In the genomic region with DNA sequence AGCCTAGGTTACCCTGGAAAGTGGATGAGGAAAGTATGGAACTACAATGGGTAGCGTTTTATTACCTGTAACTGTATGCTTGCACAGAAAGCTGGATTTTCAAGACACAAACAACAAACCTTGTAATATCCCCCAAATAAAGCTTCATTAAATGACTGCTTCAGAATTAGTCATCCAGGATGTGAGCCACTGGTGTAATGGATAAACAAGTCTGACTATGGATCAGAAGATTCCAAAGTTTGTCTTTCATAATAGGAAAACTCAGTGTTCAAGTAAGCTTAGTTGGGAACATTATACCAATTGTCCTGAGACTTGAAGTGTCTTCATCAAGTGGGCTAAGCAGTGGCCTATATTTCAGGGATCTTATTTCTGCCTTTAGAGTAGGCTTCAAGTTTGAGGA, we compare ENCODE assay signal across 19 cellular contexts.
A peak's percentile ranks its signal among the peaks of the same experiment; 100 is the strongest.
DNase-seq lines count a peak whose midpoint lies in the region; TF ChIP-seq lines count a peak whose summit lies in the region.
"Had no signal": no experiment of that assay in that cellular context is flagged by ENCODE, and none has a peak within 500 bp of the region (broad histone marks: within the 10 kb centered on the region; RNA-seq: fewer than 3 reads in every experiment).

No MANE protein-coding gene starts in this region.

- DNase-seq in AG08395 (ENCODE audit: low spot score) (peak; percentile 4), astrocyte of the hippocampus (ENCODE audit: low read depth, low spot score) (peak; percentile 17), hepatocyte (ENCODE audit: low spot score) (no peak), caudate nucleus (lab: John Stamatoyannopoulos, UW) (no peak), NCI-H526 treated with DMSO at 0.1 percent for 48 hours (lab: John Stamatoyannopoulos, UW) (no peak), medulla oblongata (ENCODE audit: extremely low spot score) (no peak), GM13976 (ENCODE audit: low spot score) (no peak)
- DNase-seq: activated CD4-positive, CD25-positive, alpha-beta regulatory T cell treated with anti-CD3 and anti-CD28 coated beads, Interleukin-2, amount 50 U/mL, for 72 hours; CD8-positive, alpha-beta T cell; cerebellar nuclear complex; head of caudate nucleus; kidney; NCI-H2107; RPMI8226; sigmoid colon; trophoblast cell had no signal

- H3K27ac ChIP-seq in HUES48 (ENCODE audit: low read depth, low read length), result peak overlapping the region; percentile 94
- H3K27ac ChIP-seq in hepatocyte, result no peak overlapping the region
- H3K27ac ChIP-seq in caudate nucleus (ENCODE audit: low read depth, low read length), result no peak overlapping the region
- H3K27ac ChIP-seq: A549, sigmoid colon had no signal

- H3K4me1 ChIP-seq in HUES48 (ENCODE audit: control insufficient read depth, insufficient read depth, low read length) (peaks cover 32% of the 10 kb centered on the region), hepatocyte (ENCODE audit: insufficient read depth) (peaks cover 6% of the 10 kb centered on the region)
- H3K4me1 ChIP-seq: A549 had no signal

- H3K4me3 ChIP-seq in HUES48 (ENCODE audit: low read depth, low read length) (0 out of 2 replicates have a peak overlapping the region, but pooled peaks have one; percentile 49), hepatocyte (no peak overlapping the region)
- H3K4me3 ChIP-seq: A549, GM12878, sigmoid colon had no signal

- H3K4me2 ChIP-seq in hepatocyte, result peak overlapping the region; percentile 23
- H3K4me2 ChIP-seq: A549 had no signal

- no peaks in the 10 kb centered on the region for H3K9me2 ChIP-seq in hepatocyte (replicated peaks; ENCODE audit: insufficient read depth)

- no peaks in the 10 kb centered on the region for H4K20me1 ChIP-seq in hepatocyte (ENCODE audit: insufficient read depth, poor library complexity, severe bottlenecking)

- H3K36me3 ChIP-seq in HUES48 (ENCODE audit: control insufficient read depth, insufficient read depth, low read length) (no peaks in the 10 kb centered on the region), hepatocyte (replicated peaks; ENCODE audit: insufficient read depth, low read depth) (no peaks in the 10 kb centered on the region)
- H3K36me3 ChIP-seq: sigmoid colon had no signal

- 61% methylated on average over 1 of the region's 1 CpG for WGBS in hepatocyte (ENCODE audit: low lambda C conversion rate, missing lambda C conversion rate)

- H2AFZ ChIP-seq in hepatocyte, result no peak overlapping the region

- H3K27me3 ChIP-seq in HUES48 (ENCODE audit: control insufficient read depth, insufficient read depth, low read length) (no peaks in the 10 kb centered on the region), hepatocyte (no peaks in the 10 kb centered on the region)
- H3K27me3 ChIP-seq: sigmoid colon had no signal

- H3K79me2 ChIP-seq in hepatocyte, result no peaks in the 10 kb centered on the region

- H3K9me3 ChIP-seq in HUES48 (ENCODE audit: control insufficient read depth, insufficient read depth, low read length) (no peaks in the 10 kb centered on the region), hepatocyte (ENCODE audit: low read depth) (no peaks in the 10 kb centered on the region)
- H3K9me3 ChIP-seq: A549, sigmoid colon had no signal

- in situ Hi-C loops in GM13976 (cut with MboI; ENCODE audit: low sequenced_read_pairs, unreplicated experiment), result no loop called here

- TF ChIP-seq CTCF in hepatocyte (IDR thresholded peaks at IDR 0.05; ENCODE audit: poor library complexity) (no peak), GM13976 (IDR thresholded peaks at IDR 0.05; ENCODE audit: borderline replicate concordance, control extremely low read depth, extremely low read depth, insufficient read depth, missing control alignments) (no peak)

- H3K9ac ChIP-seq in HUES48 (ENCODE audit: low read depth, low read length), result peak overlapping the region; percentile 54

Comparison
In these comparisons a context has a peak if more than half of its experiments do, and no peak if none do; other contexts are left out.
1. DNase-seq: peak in AG08395 (single experiment) and astrocyte of the hippocampus (single experiment); none in hepatocyte (single experiment), caudate nucleus (0 of 61), NCI-H526 treated with DMSO at 0.1 percent for 48 hours (single experiment), medulla oblongata (single experiment) and GM13976 (single experiment).